Comparison of ENCODE assay signal across 8 cellular contexts in genomic region chrX:106611323-106611681, GRCh38. TPM values are rescaled to one million over a fixed set of nuclear protein-coding genes. Genes with fewer than 3 reads are reported as not detected.
A peak's percentile ranks its signal among the peaks of the same experiment; 100 is the strongest.
DNase-seq lines count a peak whose midpoint lies in the region; ATAC-seq lines count a peak whose summit lies in the region.

No MANE protein-coding gene starts in this region.

- no peak overlapping the region for H3K27ac ChIP-seq in HUES48 (ENCODE audit: low read depth, low read length)
- no peak overlapping the region for H3K27ac ChIP-seq in ectodermal cell (ENCODE audit: insufficient read depth, low read depth, low read length, poor library complexity, severe bottlenecking)
- no peak overlapping the region for H3K27ac ChIP-seq in neuronal stem cell (replicated peaks; ENCODE audit: low read length)

- H2BK15ac ChIP-seq in neuronal stem cell (ENCODE audit: low read length), result no peak overlapping the region

- H2AFZ ChIP-seq in neuronal stem cell (ENCODE audit: low read length), result peak overlapping the region; percentile 48

- WGBS in ectodermal cell, 2 experiments, result 0 to 29% methylated on average over 1 of the region's 1 CpG
- no CpG with 5 or more reads among the region's 1 CpG for WGBS in neuronal stem cell (ENCODE audit: extremely low coverage in 2 of 2, insufficient read length in 2 of 2, insufficient replicate concordance in 1 of 2), 2 donors

- H3K36me3 ChIP-seq in HUES48 (ENCODE audit: control insufficient read depth, insufficient read depth, low read length) (no peaks in the 10 kb centered on the region), ectodermal cell (ENCODE audit: control insufficient read depth, insufficient read depth, low read length) (no peaks in the 10 kb centered on the region), neuronal stem cell (replicated peaks in 1 of 2; ENCODE audit: control insufficient read depth in 2 of 2, insufficient read depth in 2 of 2, low read length in 2 of 2) (no peaks in the 10 kb centered on the region)

- H3K4me3 ChIP-seq in HUES48 (ENCODE audit: low read depth, low read length) (peak overlapping the region; percentile 74), ectodermal cell (ENCODE audit: insufficient read depth, low read depth, low read length) (peak overlapping the region; percentile 46), neuronal stem cell (ENCODE audit: low read length in 2 of 2) (peak overlapping the region in 1 of 2 donors; percentile 56)

- H4K8ac ChIP-seq in neuronal stem cell (ENCODE audit: low read depth, low read length), result no peak overlapping the region

- H3K9ac ChIP-seq in HUES48 (ENCODE audit: low read depth, low read length) (no peak overlapping the region), neuronal stem cell (ENCODE audit: low read depth, low read length, poor library complexity) (no peak overlapping the region)

- peaks cover 28% of the 10 kb centered on the region for H3K27me3 Mint-ChIP-seq in activated T-cell treated with anti-CD3 and anti-CD28 coated beads, Interleukin-2, amount 50 U/mL, for 24 hours

- H3K36me3 Mint-ChIP-seq in activated T-cell treated with anti-CD3 and anti-CD28 coated beads, Interleukin-2, amount 50 U/mL, for 24 hours (ENCODE audit: low read depth), result no peaks in the 10 kb centered on the region

- no peak for DNase-seq in activated T-cell treated with anti-CD3 and anti-CD28 coated beads, Interleukin-2, amount 50 U/mL, for 24 hours
- no peak for DNase-seq in activated T-cell treated with anti-CD3 and anti-CD28 coated beads, Interleukin-2, amount 50 U/mL, for 1 hour
- DNase-seq in neuronal stem cell (ENCODE audit: low spot score) (no peak), NCI-H2227 (lab: John Stamatoyannopoulos, UW; ENCODE audit: unreplicated experiment) (no peak)

- no peak overlapping the region for H3K4me2 ChIP-seq in neuronal stem cell (ENCODE audit: insufficient read depth, low read length, poor library complexity, severe bottlenecking)

- H3K4me3 Mint-ChIP-seq in activated T-cell treated with anti-CD3 and anti-CD28 coated beads, Interleukin-2, amount 50 U/mL, for 24 hours, result peak overlapping the region; percentile 87

- H3K4me1 ChIP-seq in HUES48 (ENCODE audit: control insufficient read depth, insufficient read depth, low read length), result peaks cover 20% of the 10 kb centered on the region
- H3K4me1 ChIP-seq in ectodermal cell (ENCODE audit: control insufficient read depth, insufficient read depth, low read length), result no peaks in the 10 kb centered on the region
- no peaks in the 10 kb centered on the region for H3K4me1 ChIP-seq in neuronal stem cell (ENCODE audit: control insufficient read depth in 2 of 2, insufficient read depth in 1 of 2, low read depth in 1 of 2, low read length in 2 of 2)

- H3K9me3 ChIP-seq in HUES48 (ENCODE audit: control insufficient read depth, insufficient read depth, low read length), result no peaks in the 10 kb centered on the region
- H3K9me3 ChIP-seq in ectodermal cell (ENCODE audit: control insufficient read depth, low read length), result no peaks in the 10 kb centered on the region
- H3K9me3 ChIP-seq in neuronal stem cell (replicated peaks in 1 of 2; ENCODE audit: control insufficient read depth in 2 of 2, insufficient read depth in 1 of 2, low read depth in 1 of 2, low read length in 2 of 2), result no peaks in the 10 kb centered on the region

- H4K91ac ChIP-seq in neuronal stem cell (ENCODE audit: low read depth, low read length, poor library complexity), result no peak overlapping the region

- H2BK5ac ChIP-seq in neuronal stem cell (ENCODE audit: low read length), result no peak overlapping the region

- H3K27me3 ChIP-seq in HUES48 (ENCODE audit: control insufficient read depth, insufficient read depth, low read length) (peaks cover 43% of the 10 kb centered on the region), ectodermal cell (ENCODE audit: control insufficient read depth, insufficient read depth, low read length, poor library complexity, severe bottlenecking) (peaks cover 17% of the 10 kb centered on the region), neuronal stem cell (ENCODE audit: control insufficient read depth in 3 of 3, insufficient read depth in 3 of 3, low read depth in 1 of 3, low read length in 3 of 3) (no peaks in the 10 kb centered on the region)

- H2BK120ac ChIP-seq in neuronal stem cell (ENCODE audit: low read depth, low read length), result no peak overlapping the region

- no peak for ATAC-seq in HG02623 (IDR thresholded peaks at IDR 0.05; ENCODE audit: unreplicated experiment)
- no peak for ATAC-seq in GM21717 (IDR thresholded peaks at IDR 0.05; ENCODE audit: unreplicated experiment)

- no peak overlapping the region for H3K18ac ChIP-seq in neuronal stem cell (ENCODE audit: low read length)

- peak overlapping the region; percentile 92 for H3K27ac Mint-ChIP-seq in activated T-cell treated with anti-CD3 and anti-CD28 coated beads, Interleukin-2, amount 50 U/mL, for 24 hours

- H3K23ac ChIP-seq in neuronal stem cell (ENCODE audit: low read depth, low read length, poor library complexity), result no peak overlapping the region

- H3K14ac ChIP-seq in neuronal stem cell (ENCODE audit: low read length), result no peak overlapping the region

- H3K9me3 Mint-ChIP-seq in activated T-cell treated with anti-CD3 and anti-CD28 coated beads, Interleukin-2, amount 50 U/mL, for 24 hours, result no peaks in the 10 kb centered on the region

- H3K4ac ChIP-seq in neuronal stem cell (ENCODE audit: low read length), result no peak overlapping the region

- no peaks in the 10 kb centered on the region for H3K79me1 ChIP-seq in neuronal stem cell (ENCODE audit: low read depth, low read length)

- peaks cover 29% of the 10 kb centered on the region for H3K4me1 Mint-ChIP-seq in activated T-cell treated with anti-CD3 and anti-CD28 coated beads, Interleukin-2, amount 50 U/mL, for 24 hours (ENCODE audit: low read depth)

- no peak overlapping the region for H2AK5ac ChIP-seq in neuronal stem cell (ENCODE audit: low read depth, low read length)

- H2BK12ac ChIP-seq in neuronal stem cell (ENCODE audit: low read length), result no peak overlapping the region

RNA-seq across cellular contexts. Expression of gene RADX, which starts 0.5 kb away (rescaled TPM):
- 8.5 TPM for polyA plus RNA-seq in ectodermal cell (2013, experiment 1 of 4)
- 8.9 TPM for polyA plus RNA-seq in ectodermal cell (2013, experiment 2 of 4)
- 7.1 TPM for polyA plus RNA-seq in ectodermal cell (2013, experiment 3 of 4)
- 9.2 TPM for polyA plus RNA-seq in ectodermal cell (2013, experiment 4 of 4)
- polyA plus RNA-seq in neuronal stem cell (2013, experiment 1 of 2), result 17.9 TPM
- 17.7 TPM for polyA plus RNA-seq in neuronal stem cell (2013, experiment 2 of 2)
